Comparison of ENCODE assay signal across 1 cellular context in the genomic region with DNA sequence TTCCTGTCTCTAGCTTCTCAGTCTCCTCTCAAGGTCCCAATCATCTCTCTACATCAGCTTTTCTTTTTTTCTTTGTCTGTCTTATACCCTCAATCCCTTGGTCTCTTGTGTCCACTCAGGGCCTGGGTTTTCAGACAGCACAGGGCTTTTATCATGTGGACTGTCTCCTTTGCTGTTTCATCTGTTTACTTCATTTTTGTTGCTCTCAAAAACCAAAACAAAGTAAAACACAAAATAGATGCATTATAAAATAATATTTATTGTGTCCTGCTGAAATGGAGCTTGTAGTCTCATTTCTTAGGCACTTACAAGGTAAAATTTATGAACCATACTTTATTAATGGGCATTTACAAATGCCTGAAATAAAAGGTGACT.
TF ChIP-seq lines count a peak whose summit lies in the region.

No MANE protein-coding gene starts in this region.

TF ChIP-seq in liver, 16 proteins besides CTCF, POLR2A, EP300 and RAD21 (continued from another document):
- TF ChIP-seq, protein P1, sequence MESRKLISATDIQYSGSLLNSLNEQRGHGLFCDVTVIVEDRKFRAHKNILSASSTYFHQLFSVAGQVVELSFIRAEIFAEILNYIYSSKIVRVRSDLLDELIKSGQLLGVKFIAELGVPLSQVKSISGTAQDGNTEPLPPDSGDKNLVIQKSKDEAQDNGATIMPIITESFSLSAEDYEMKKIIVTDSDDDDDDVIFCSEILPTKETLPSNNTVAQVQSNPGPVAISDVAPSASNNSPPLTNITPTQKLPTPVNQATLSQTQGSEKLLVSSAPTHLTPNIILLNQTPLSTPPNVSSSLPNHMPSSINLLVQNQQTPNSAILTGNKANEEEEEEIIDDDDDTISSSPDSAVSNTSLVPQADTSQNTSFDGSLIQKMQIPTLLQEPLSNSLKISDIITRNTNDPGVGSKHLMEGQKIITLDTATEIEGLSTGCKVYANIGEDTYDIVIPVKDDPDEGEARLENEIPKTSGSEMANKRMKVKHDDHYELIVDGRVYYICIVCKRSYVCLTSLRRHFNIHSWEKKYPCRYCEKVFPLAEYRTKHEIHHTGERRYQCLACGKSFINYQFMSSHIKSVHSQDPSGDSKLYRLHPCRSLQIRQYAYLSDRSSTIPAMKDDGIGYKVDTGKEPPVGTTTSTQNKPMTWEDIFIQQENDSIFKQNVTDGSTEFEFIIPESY (IDR thresholded peaks at IDR 0.05), result no peak
- TF ChIP-seq FOXA1 (IDR thresholded peaks at IDR 0.05), result no peak
